In the genomic region with DNA sequence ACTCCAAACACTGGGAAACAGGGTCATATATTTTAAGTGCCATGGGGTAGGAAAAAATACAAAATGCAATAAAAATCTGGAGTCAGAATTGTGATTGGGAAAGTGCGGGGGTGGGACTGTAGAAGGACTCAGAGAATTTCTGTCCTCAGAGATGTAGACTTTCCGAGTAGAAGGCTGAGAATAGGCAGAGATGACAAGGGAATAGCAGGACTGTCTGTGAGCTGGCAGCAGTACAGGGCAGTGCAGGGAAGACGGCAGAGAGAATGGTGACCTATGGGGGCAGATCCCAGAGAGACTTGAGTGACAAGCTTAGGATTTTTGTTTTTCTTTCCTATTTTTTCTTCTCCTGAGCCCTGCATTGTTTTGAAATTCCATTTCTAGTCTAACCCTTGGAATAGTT, we compare ENCODE assay signal across 16 cellular contexts.
"Had no signal": no experiment of that assay in that cellular context is flagged by ENCODE, and none has a peak within 500 bp of the region (broad histone marks: within the 10 kb centered on the region; RNA-seq: fewer than 3 reads in every experiment).

No MANE protein-coding gene starts in this region.

- H3K4me1 Mint-ChIP-seq: natural killer cell, WTC11 had no signal

- H3K36me3 ChIP-seq: neutrophil, pancreas, tibial nerve, uterus had no signal

- H3K27ac Mint-ChIP-seq: activated CD4-positive, alpha-beta memory T cell treated with anti-CD3 and anti-CD28 coated beads for 36 hours; activated naive CD8-positive, alpha-beta T cell; activated T-helper 1 cell treated with anti-CD3 and anti-CD28 coated beads, Interleukin-12 subunit alpha, Interleukin-12 subunit beta, Interleukin-2, Interleukin-4 antibody, amounts not matched to agents 30 ng/mL and 10 ng/mL and 1 ng/mL, durations not matched to agents 14 hours and 24 hours and 36 hours; natural killer cell; T-helper 2 cell treated with Interferon-gamma antibody and Interleukin-4, amounts not matched to agents 5 μg/mL and 100 μg/mL, for 36 hours; WTC11 had no signal

- ATAC-seq: natural killer cell, pancreas, WTC11 had no signal

- H3K27ac ChIP-seq: neutrophil, pancreas, tibial nerve, uterus had no signal

- H3K9me3 ChIP-seq: neutrophil, pancreas, tibial nerve, uterus had no signal

- H3K36me3 Mint-ChIP-seq: activated CD4-positive, alpha-beta memory T cell treated with anti-CD3 and anti-CD28 coated beads for 36 hours; activated naive CD8-positive, alpha-beta T cell; natural killer cell; WTC11 had no signal

- H3K4me1 ChIP-seq: pancreas, tibial nerve, uterus had no signal

- H3K4me3 Mint-ChIP-seq: activated CD4-positive, alpha-beta memory T cell treated with anti-CD3 and anti-CD28 coated beads for 36 hours; activated naive CD8-positive, alpha-beta T cell; activated T-helper 1 cell treated with anti-CD3 and anti-CD28 coated beads, Interleukin-12 subunit alpha, Interleukin-12 subunit beta, Interleukin-2, Interleukin-4 antibody, amounts not matched to agents 30 ng/mL and 10 ng/mL and 1 ng/mL, durations not matched to agents 14 hours and 24 hours and 36 hours; natural killer cell; T-helper 2 cell treated with Interferon-gamma antibody and Interleukin-4, amounts not matched to agents 5 μg/mL and 100 μg/mL, for 36 hours; WTC11 had no signal

- H3K4me3 ChIP-seq: pancreas, tibial nerve, uterus had no signal

- DNase-seq: activated CD4-positive, alpha-beta memory T cell treated with anti-CD3 and anti-CD28 coated beads for 36 hours; activated CD4-positive, alpha-beta T cell treated with anti-CD3 and anti-CD28 coated beads for 4 hours; activated T-cell treated with anti-CD3 and anti-CD28 coated beads for 4 hours; kidney; mesendoderm; natural killer cell; pancreas; stimulated activated CD8-positive, alpha-beta memory T cell treated with anti-CD3 and anti-CD28 coated beads, Interleukin-4, amount 100 ng/mL, for 48 hours; stimulated activated naive CD4-positive, alpha-beta T cell; uterus had no signal

- H3K9me3 Mint-ChIP-seq: activated CD4-positive, alpha-beta memory T cell treated with anti-CD3 and anti-CD28 coated beads for 36 hours; activated T-helper 1 cell treated with anti-CD3 and anti-CD28 coated beads, Interleukin-12 subunit alpha, Interleukin-12 subunit beta, Interleukin-2, Interleukin-4 antibody, amounts not matched to agents 30 ng/mL and 10 ng/mL and 1 ng/mL, durations not matched to agents 14 hours and 24 hours and 36 hours; natural killer cell; T-helper 2 cell treated with Interferon-gamma antibody and Interleukin-4, amounts not matched to agents 5 μg/mL and 100 μg/mL, for 36 hours; WTC11 had no signal

- H3K27me3 ChIP-seq: neutrophil, pancreas, tibial nerve, uterus had no signal

- H3K27me3 Mint-ChIP-seq: activated CD4-positive, alpha-beta memory T cell treated with anti-CD3 and anti-CD28 coated beads for 36 hours had no signal
